In the genomic region with DNA sequence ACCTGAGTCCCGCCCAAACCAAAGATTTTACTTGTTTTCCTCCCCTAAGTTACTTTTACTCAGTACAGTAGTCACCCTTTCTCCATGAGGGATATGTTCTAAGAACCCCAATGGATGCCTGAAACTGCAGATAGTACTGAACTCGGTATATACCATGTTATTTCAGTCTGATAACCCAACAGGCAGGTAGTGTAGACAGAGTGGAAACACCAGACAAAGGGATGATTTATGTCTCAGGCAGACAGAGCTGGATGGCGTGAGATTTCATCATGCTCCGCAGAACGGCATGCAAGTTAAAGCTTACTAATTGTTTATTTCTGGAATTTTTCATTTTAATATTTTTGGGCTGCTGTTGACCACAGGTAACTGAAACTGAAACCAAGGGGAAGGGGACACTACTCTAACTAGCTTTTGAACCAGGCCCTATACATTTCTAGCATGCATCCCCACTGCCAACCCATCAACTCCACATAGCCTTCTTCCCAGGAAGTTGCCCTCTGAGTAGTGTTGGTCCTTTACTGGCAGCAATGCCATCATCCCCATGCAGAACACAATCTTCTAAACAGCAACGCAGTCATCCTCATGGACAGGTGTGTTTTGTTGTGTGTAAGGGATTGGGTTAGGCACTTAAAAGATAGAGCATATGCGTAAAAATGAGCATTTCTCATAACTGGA, we compare ENCODE assay signal across 1 cellular context.
TF ChIP-seq lines count a peak whose summit lies in the region.

No MANE protein-coding gene starts in this region.

TF ChIP-seq in K562, 482 proteins besides CTCF, POLR2A, EP300 and RAD21 (continues in another document):
- TF ChIP-seq ZNF282 (CRISPR knock-in tag; IDR thresholded peaks at IDR 0.05): no peak
- TF ChIP-seq, protein P1, sequence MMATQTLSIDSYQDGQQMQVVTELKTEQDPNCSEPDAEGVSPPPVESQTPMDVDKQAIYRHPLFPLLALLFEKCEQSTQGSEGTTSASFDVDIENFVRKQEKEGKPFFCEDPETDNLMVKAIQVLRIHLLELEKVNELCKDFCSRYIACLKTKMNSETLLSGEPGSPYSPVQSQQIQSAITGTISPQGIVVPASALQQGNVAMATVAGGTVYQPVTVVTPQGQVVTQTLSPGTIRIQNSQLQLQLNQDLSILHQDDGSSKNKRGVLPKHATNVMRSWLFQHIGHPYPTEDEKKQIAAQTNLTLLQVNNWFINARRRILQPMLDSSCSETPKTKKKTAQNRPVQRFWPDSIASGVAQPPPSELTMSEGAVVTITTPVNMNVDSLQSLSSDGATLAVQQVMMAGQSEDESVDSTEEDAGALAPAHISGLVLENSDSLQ (IDR thresholded peaks at IDR 0.05): peak; percentile 95
- peak; percentile 38; the same call in 1 of the 2 replicates for TF ChIP-seq TAL1 (IDR thresholded peaks at IDR 0.05)
- peak; percentile 86 for TF ChIP-seq ZNF644 (tag; IDR thresholded peaks at IDR 0.05; ENCODE audit: low read depth)
- TF ChIP-seq ZNF77 (CRISPR knock-in tag; IDR thresholded peaks at IDR 0.05): no peak
- TF ChIP-seq, protein P2, sequence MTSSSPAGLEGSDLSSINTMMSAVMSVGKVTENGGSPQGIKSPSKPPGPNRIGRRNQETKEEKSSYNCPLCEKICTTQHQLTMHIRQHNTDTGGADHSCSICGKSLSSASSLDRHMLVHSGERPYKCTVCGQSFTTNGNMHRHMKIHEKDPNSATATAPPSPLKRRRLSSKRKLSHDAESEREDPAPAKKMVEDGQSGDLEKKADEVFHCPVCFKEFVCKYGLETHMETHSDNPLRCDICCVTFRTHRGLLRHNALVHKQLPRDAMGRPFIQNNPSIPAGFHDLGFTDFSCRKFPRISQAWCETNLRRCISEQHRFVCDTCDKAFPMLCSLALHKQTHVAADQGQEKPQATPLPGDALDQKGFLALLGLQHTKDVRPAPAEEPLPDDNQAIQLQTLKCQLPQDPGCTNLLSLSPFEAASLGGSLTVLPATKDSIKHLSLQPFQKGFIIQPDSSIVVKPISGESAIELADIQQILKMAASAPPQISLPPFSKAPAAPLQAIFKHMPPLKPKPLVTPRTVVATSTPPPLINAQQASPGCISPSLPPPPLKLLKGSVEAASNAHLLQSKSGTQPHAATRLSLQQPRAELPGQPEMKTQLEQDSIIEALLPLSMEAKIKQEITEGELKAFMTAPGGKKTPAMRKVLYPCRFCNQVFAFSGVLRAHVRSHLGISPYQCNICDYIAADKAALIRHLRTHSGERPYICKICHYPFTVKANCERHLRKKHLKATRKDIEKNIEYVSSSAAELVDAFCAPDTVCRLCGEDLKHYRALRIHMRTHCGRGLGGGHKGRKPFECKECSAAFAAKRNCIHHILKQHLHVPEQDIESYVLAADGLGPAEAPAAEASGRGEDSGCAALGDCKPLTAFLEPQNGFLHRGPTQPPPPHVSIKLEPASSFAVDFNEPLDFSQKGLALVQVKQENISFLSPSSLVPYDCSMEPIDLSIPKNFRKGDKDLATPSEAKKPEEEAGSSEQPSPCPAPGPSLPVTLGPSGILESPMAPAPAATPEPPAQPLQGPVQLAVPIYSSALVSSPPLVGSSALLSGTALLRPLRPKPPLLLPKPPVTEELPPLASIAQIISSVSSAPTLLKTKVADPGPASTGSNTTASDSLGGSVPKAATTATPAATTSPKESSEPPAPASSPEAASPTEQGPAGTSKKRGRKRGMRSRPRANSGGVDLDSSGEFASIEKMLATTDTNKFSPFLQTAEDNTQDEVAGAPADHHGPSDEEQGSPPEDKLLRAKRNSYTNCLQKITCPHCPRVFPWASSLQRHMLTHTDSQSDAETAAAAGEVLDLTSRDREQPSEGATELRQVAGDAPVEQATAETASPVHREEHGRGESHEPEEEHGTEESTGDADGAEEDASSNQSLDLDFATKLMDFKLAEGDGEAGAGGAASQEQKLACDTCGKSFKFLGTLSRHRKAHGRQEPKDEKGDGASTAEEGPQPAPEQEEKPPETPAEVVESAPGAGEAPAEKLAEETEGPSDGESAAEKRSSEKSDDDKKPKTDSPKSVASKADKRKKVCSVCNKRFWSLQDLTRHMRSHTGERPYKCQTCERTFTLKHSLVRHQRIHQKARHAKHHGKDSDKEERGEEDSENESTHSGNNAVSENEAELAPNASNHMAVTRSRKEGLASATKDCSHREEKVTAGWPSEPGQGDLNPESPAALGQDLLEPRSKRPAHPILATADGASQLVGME (CRISPR knock-in tag; IDR thresholded peaks at IDR 0.05): no peak
- no peak for TF ChIP-seq CBX3 (IDR thresholded peaks at IDR 0.05; ENCODE audit: borderline replicate concordance in 1 of 2, low read length in 2 of 2)
- TF ChIP-seq SREBF2 (CRISPR knock-in tag; IDR thresholded peaks at IDR 0.05): no peak
- TF ChIP-seq FOXK1 (CRISPR knock-in tag; IDR thresholded peaks at IDR 0.05; ENCODE audit: borderline replicate concordance): no peak
- TF ChIP-seq CXXC5 (CRISPR knock-in tag; IDR thresholded peaks at IDR 0.05): peak; percentile 61; the same call in 1 of the 2 replicates
- no peak for TF ChIP-seq SUPT5H (IDR thresholded peaks at IDR 0.05)
- 0 out of 2 replicates have a peak, but pooled peaks have one; percentile 62 for TF ChIP-seq ZNF197 (CRISPR knock-in tag; IDR thresholded peaks at IDR 0.05; ENCODE audit: low read depth)
- no peak for TF ChIP-seq SAP30 (IDR thresholded peaks at IDR 0.05; ENCODE audit: borderline replicate concordance, insufficient read depth, low read depth, low read length, poor library complexity, severe bottlenecking)
- TF ChIP-seq ZNF232 (CRISPR knock-in tag; IDR thresholded peaks at IDR 0.05): no peak
- no peak for TF ChIP-seq HNRNPL (IDR thresholded peaks at IDR 0.05; ENCODE audit: low read depth, low read length)
- no peak for TF ChIP-seq MAFG (tag; conservative IDR thresholded peaks at IDR 0.05)
- no peak for TF ChIP-seq ZNF263 (CRISPR knock-in tag; IDR thresholded peaks at IDR 0.05; ENCODE audit: borderline replicate concordance)
- no peak for TF ChIP-seq BMI1 (IDR thresholded peaks at IDR 0.05; ENCODE audit: low read length)
- no peak for TF ChIP-seq SMARCC2 (IDR thresholded peaks at IDR 0.05; ENCODE audit: low read depth)
- TF ChIP-seq, protein P3, sequence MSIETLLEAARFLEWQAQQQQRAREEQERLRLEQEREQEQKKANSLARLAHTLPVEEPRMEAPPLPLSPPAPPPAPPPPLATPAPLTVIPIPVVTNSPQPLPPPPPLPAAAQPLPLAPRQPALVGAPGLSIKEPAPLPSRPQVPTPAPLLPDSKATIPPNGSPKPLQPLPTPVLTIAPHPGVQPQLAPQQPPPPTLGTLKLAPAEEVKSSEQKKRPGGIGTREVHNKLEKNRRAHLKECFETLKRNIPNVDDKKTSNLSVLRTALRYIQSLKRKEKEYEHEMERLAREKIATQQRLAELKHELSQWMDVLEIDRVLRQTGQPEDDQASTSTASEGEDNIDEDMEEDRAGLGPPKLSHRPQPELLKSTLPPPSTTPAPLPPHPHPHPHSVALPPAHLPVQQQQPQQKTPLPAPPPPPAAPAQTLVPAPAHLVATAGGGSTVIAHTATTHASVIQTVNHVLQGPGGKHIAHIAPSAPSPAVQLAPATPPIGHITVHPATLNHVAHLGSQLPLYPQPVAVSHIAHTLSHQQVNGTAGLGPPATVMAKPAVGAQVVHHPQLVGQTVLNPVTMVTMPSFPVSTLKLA (conservative IDR thresholded peaks at IDR 0.05): no peak
- no peak for TF ChIP-seq POLR3A (IDR thresholded peaks at IDR 0.05; ENCODE audit: borderline replicate concordance, extremely low read depth, insufficient read depth, insufficient read length)
- no peak for TF ChIP-seq NR2C1 (IDR thresholded peaks at IDR 0.05)
- TF ChIP-seq NR2C1 (tag; IDR thresholded peaks at IDR 0.05): peak; percentile 35; the same call in 1 of the 2 replicates
- TF ChIP-seq ATF1 (CRISPR knock-in tag; IDR thresholded peaks at IDR 0.05): no peak
- no peak for TF ChIP-seq ATF1 (tag; IDR thresholded peaks at IDR 0.05)
- no peak for TF ChIP-seq SETDB1 (IDR thresholded peaks at IDR 0.05; ENCODE audit: low read length)
- no peak for TF ChIP-seq FOXP1 (CRISPR knock-in tag; IDR thresholded peaks at IDR 0.05)
- 0 out of 2 replicates have a peak, but pooled peaks have one; percentile 55 for TF ChIP-seq ZKSCAN8 (CRISPR knock-in tag; IDR thresholded peaks at IDR 0.05)
- TF ChIP-seq SMAD2 (IDR thresholded peaks at IDR 0.05; ENCODE audit: low read depth, low read length): no peak
- TF ChIP-seq, protein P4, sequence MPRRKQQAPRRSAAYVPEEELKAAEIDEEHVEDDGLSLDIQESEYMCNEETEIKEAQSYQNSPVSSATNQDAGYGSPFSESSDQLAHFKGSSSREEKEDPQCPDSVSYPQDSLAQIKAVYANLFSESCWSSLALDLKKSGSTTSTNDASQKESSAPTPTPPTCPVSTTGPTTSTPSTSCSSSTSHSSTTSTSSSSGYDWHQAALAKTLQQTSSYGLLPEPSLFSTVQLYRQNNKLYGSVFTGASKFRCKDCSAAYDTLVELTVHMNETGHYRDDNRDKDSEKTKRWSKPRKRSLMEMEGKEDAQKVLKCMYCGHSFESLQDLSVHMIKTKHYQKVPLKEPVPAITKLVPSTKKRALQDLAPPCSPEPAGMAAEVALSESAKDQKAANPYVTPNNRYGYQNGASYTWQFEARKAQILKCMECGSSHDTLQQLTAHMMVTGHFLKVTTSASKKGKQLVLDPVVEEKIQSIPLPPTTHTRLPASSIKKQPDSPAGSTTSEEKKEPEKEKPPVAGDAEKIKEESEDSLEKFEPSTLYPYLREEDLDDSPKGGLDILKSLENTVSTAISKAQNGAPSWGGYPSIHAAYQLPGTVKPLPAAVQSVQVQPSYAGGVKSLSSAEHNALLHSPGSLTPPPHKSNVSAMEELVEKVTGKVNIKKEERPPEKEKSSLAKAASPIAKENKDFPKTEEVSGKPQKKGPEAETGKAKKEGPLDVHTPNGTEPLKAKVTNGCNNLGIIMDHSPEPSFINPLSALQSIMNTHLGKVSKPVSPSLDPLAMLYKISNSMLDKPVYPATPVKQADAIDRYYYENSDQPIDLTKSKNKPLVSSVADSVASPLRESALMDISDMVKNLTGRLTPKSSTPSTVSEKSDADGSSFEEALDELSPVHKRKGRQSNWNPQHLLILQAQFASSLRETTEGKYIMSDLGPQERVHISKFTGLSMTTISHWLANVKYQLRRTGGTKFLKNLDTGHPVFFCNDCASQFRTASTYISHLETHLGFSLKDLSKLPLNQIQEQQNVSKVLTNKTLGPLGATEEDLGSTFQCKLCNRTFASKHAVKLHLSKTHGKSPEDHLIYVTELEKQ (CRISPR knock-in tag; IDR thresholded peaks at IDR 0.05): no peak
- peak; percentile 98 for TF ChIP-seq MEIS2 (IDR thresholded peaks at IDR 0.05; ENCODE audit: partially characterized antibody)
- TF ChIP-seq, protein P5, sequence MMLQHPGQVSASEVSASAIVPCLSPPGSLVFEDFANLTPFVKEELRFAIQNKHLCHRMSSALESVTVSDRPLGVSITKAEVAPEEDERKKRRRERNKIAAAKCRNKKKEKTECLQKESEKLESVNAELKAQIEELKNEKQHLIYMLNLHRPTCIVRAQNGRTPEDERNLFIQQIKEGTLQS (IDR thresholded peaks at IDR 0.05): peak; percentile 81
- TF ChIP-seq, protein P5 (CRISPR knock-in tag; conservative IDR thresholded peaks at IDR 0.05): no peak
- TF ChIP-seq EZH2 (IDR thresholded peaks at IDR 0.05; ENCODE audit: borderline replicate concordance, low read depth, low read length): no peak
- TF ChIP-seq SRSF1 (IDR thresholded peaks at IDR 0.05; ENCODE audit: low read depth, low read length): no peak
- peak; percentile 40; the same call in 1 of the 2 replicates for TF ChIP-seq PTTG1 (tag; IDR thresholded peaks at IDR 0.05; ENCODE audit: low read depth)
- TF ChIP-seq, protein P6, sequence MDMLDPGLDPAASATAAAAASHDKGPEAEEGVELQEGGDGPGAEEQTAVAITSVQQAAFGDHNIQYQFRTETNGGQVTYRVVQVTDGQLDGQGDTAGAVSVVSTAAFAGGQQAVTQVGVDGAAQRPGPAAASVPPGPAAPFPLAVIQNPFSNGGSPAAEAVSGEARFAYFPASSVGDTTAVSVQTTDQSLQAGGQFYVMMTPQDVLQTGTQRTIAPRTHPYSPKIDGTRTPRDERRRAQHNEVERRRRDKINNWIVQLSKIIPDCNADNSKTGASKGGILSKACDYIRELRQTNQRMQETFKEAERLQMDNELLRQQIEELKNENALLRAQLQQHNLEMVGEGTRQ (CRISPR knock-in tag; IDR thresholded peaks at IDR 0.05): no peak
- no peak for TF ChIP-seq TAF9B (IDR thresholded peaks at IDR 0.05; ENCODE audit: partially characterized antibody)
- no peak for TF ChIP-seq GATAD2B (IDR thresholded peaks at IDR 0.05; ENCODE audit: borderline replicate concordance)
- TF ChIP-seq, protein P7, sequence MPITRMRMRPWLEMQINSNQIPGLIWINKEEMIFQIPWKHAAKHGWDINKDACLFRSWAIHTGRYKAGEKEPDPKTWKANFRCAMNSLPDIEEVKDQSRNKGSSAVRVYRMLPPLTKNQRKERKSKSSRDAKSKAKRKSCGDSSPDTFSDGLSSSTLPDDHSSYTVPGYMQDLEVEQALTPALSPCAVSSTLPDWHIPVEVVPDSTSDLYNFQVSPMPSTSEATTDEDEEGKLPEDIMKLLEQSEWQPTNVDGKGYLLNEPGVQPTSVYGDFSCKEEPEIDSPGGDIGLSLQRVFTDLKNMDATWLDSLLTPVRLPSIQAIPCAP (CRISPR knock-in tag; IDR thresholded peaks at IDR 0.05; ENCODE audit: borderline replicate concordance): no peak
- TF ChIP-seq, protein P8, sequence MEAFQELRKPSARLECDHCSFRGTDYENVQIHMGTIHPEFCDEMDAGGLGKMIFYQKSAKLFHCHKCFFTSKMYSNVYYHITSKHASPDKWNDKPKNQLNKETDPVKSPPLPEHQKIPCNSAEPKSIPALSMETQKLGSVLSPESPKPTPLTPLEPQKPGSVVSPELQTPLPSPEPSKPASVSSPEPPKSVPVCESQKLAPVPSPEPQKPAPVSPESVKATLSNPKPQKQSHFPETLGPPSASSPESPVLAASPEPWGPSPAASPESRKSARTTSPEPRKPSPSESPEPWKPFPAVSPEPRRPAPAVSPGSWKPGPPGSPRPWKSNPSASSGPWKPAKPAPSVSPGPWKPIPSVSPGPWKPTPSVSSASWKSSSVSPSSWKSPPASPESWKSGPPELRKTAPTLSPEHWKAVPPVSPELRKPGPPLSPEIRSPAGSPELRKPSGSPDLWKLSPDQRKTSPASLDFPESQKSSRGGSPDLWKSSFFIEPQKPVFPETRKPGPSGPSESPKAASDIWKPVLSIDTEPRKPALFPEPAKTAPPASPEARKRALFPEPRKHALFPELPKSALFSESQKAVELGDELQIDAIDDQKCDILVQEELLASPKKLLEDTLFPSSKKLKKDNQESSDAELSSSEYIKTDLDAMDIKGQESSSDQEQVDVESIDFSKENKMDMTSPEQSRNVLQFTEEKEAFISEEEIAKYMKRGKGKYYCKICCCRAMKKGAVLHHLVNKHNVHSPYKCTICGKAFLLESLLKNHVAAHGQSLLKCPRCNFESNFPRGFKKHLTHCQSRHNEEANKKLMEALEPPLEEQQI (IDR thresholded peaks at IDR 0.05): no peak
- TF ChIP-seq BACH1 (tag; IDR thresholded peaks at IDR 0.05): peak; percentile 55; the same call in 1 of the 2 replicates
- no peak for TF ChIP-seq TRIM28 (IDR thresholded peaks at IDR 0.05)
- no peak for TF ChIP-seq SP2 (IDR thresholded peaks at IDR 0.05; ENCODE audit: extremely low read depth, low read depth, low read length, poor library complexity, severe bottlenecking)
- no peak for TF ChIP-seq ZNF551 (CRISPR knock-in tag; IDR thresholded peaks at IDR 0.05)
- peak; percentile 49; the same call in 1 of the 2 replicates for TF ChIP-seq ARID1B (IDR thresholded peaks at IDR 0.05)
- TF ChIP-seq KLF10 (CRISPR knock-in tag; IDR thresholded peaks at IDR 0.05): no peak
- no peak for TF ChIP-seq ZFX (CRISPR knock-in tag; IDR thresholded peaks at IDR 0.05)
- 0 out of 2 replicates have a peak, but pooled peaks have one; percentile 8 for TF ChIP-seq ELF4 (CRISPR knock-in tag; IDR thresholded peaks at IDR 0.05)
- TF ChIP-seq SIRT6 (IDR thresholded peaks at IDR 0.05; ENCODE audit: low read depth, low read length): no peak
- no peak for TF ChIP-seq NR1H2 (CRISPR knock-in tag; IDR thresholded peaks at IDR 0.05)
